8 cellular contexts compared by ENCODE assay signal in the genomic region with DNA sequence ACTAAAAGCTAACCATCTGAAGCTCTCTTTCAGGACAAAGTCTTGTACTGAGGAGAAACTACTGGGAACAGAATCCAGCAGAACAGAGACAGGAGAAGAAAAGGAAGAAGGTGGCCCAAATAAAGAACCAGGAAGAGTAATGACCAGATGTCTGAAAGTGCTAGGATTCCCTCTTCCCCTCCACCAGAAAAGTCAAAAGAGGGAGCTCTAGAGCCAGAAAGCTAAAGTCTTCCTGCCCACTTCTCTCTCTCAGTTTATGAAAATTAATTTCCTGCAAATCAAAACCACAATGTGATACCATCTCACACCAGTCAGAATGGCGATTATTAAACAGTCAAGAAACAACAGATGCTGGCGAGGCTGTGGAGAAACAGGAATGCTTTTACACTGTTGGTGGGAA. TPM values are rescaled to one million over a fixed set of nuclear protein-coding genes. Genes with fewer than 3 reads are reported as not detected.
DNase-seq lines count a peak whose midpoint lies in the region; TF ChIP-seq lines count a peak whose summit lies in the region.

No MANE protein-coding gene starts in this region.

- in situ Hi-C loops in SK-MEL-5 (cut with HindIII; ENCODE audit: low pct_unique_long_range_greater_than_20kb, low sequenced_read_pairs) = no loop called here

- no peaks in the 10 kb centered on the region for H3K36me3 ChIP-seq in testis (ENCODE audit: low read depth, missing control alignments)

- WGBS in testis, 2 donors = 67 to 68% methylated on average over 2 of the region's 2 CpGs

- no peaks in the 10 kb centered on the region for H3K27me3 ChIP-seq in testis

- H3K4me3 ChIP-seq in testis = no peak overlapping the region

- no peak overlapping the region for H3K27ac ChIP-seq in testis

- TF ChIP-seq POLR2A in testis (IDR thresholded peaks at IDR 0.05) = no peak

- DNase-seq in AG08395 (ENCODE audit: low spot score) (peak; percentile 28), GM10266 (ENCODE audit: extremely low spot score) (no peak), SK-MEL-5 (ENCODE audit: low read depth, low spot score) (peak; percentile 59), germinal center (ENCODE audit: low spot score) (peak; percentile 53), medulla oblongata (ENCODE audit: extremely low spot score) (no peak), NCI-H510A (lab: John Stamatoyannopoulos, UW) (no peak), testis (no peak)
- DNase-seq in central memory CD4-positive, alpha-beta T cell = no peak

- H3K9me3 ChIP-seq in testis = no peaks in the 10 kb centered on the region

- no peaks in the 10 kb centered on the region for H3K4me1 ChIP-seq in testis

- TF ChIP-seq CTCF in GM10266 (IDR thresholded peaks at IDR 0.05; ENCODE audit: control insufficient read depth, insufficient read depth, low read depth, missing control alignments) = peak; percentile 56
- no peak for TF ChIP-seq CTCF in testis (IDR thresholded peaks at IDR 0.05)

- intact Hi-C loops in testis (cut with DNase I; ENCODE audit: low total_unique reads) = no loop called here

RNA-seq across cellular contexts. Expression of a gene that starts 47.2 kb away (rescaled TPM):
- 7.4 and 7.5 TPM in 2 replicates for total RNA-seq in SK-MEL-5 (2014; rRNA removed; shearing (Covaris generic))
- polyA plus RNA-seq in SK-MEL-5 (2015; cell fraction: cytosol; rRNA removed) = 51.2 and 56.2 TPM in 2 replicates
- polyA plus RNA-seq in SK-MEL-5 (2015; cell fraction: nucleus; rRNA removed) = 8.2 and 16.0 TPM in 2 replicates
- total RNA-seq in testis = 10 to 100 TPM; 61.1 to 65.4 TPM
- polyA plus RNA-seq in testis (ENCODE audit: insufficient read depth, low read depth, low replicate concordance) = 190 TPM

Comparison
In these comparisons a context has a peak if more than half of its experiments do, and no peak if none do; other contexts are left out.
1. DNase-seq: peak in AG08395 (single experiment), SK-MEL-5 (single experiment) and germinal center (single experiment); none in GM10266 (single experiment), central memory CD4-positive, alpha-beta T cell (single experiment), medulla oblongata (single experiment), NCI-H510A (single experiment) and testis (single experiment).